ENCODE assay signal across 13 cellular contexts in genomic region chr12:11879306-11879705, GRCh38.
DNase-seq lines count a peak whose midpoint lies in the region; ATAC-seq and TF ChIP-seq lines count a peak whose summit lies in the region.
"Had no signal": no experiment of that assay in that cellular context is flagged by ENCODE, and none has a peak within 500 bp of the region (broad histone marks: within the 10 kb centered on the region; RNA-seq: fewer than 3 reads in every experiment).

No MANE protein-coding gene starts in this region.

- ATAC-seq in PC-3 (peak; percentile 25; the same call in 1 of the 2 replicates), upper lobe of left lung (ENCODE audit: low FRiP score in 2 of 2) (no peak), GM21529 (IDR thresholded peaks at IDR 0.05; ENCODE audit: unreplicated experiment) (no peak)

- TF ChIP-seq CTCF in PC-3 (conservative IDR thresholded peaks at IDR 0.05; ENCODE audit: low read depth, low read length) (no peak), colonic mucosa (IDR thresholded peaks at IDR 0.05) (no peak), upper lobe of left lung (IDR thresholded peaks at IDR 0.05) (no peak)

- BruUV-seq in PC-3 (replicated peaks; lab: Mats Ljungman, UMichigan) = no TSS peak

- H3K9me3 ChIP-seq in PC-3 (ENCODE audit: low read length) = no peaks in the 10 kb centered on the region
- no peaks in the 10 kb centered on the region for H3K9me3 ChIP-seq in colonic mucosa
- no peaks in the 10 kb centered on the region for H3K9me3 ChIP-seq in upper lobe of left lung

- DNase-seq in Daoy (ENCODE audit: low read depth) (peak; percentile 42), PC-3 (peak; percentile 38), colonic mucosa (no peak), non-pigmented ciliary epithelial cell (ENCODE audit: low read depth) (peak; percentile 47), NCI-H1092 (lab: John Stamatoyannopoulos, UW) (no peak), D341Med (ENCODE audit: low spot score) (no peak), upper lobe of left lung (no peak)
- DNase-seq: activated CD4-positive, alpha-beta T cell treated with anti-CD3 and anti-CD28 coated beads, Interleukin-2, amount 50 U/mL, for 1 hour; foreskin fibroblast; stimulated activated CD4-positive, alpha-beta T cell treated with anti-CD3 and anti-CD28 coated beads, Interleukin-15, amount 100 ng/mL, for 24 hours; substantia nigra; T-helper 9 cell had no signal

- peaks cover 62% of the 10 kb centered on the region for H3K4me1 ChIP-seq in PC-3 (ENCODE audit: insufficient read depth, low read length)
- H3K4me1 ChIP-seq in colonic mucosa = peaks cover 24% of the 10 kb centered on the region
- peaks cover 38 to 53% (median 47%) of the 10 kb centered on the region in 4 donors for H3K4me1 ChIP-seq in upper lobe of left lung

- no peaks in the 10 kb centered on the region for H3K27me3 ChIP-seq in PC-3 (ENCODE audit: low read length)
- H3K27me3 ChIP-seq in colonic mucosa = no peaks in the 10 kb centered on the region
- H3K27me3 ChIP-seq in upper lobe of left lung = no peaks in the 10 kb centered on the region

- no peaks in the 10 kb centered on the region for H4K20me1 ChIP-seq in PC-3 (ENCODE audit: low read length)

- CTCF ChIA-PET in PC-3 (lab: Charles Lee) = no interaction called here

- no peaks in the 10 kb centered on the region for H3K9me2 ChIP-seq in PC-3 (replicated peaks; ENCODE audit: low read length)

- no peak for TF ChIP-seq POLR2A in upper lobe of left lung (IDR thresholded peaks at IDR 0.05)

- peak overlapping the region; percentile 69; the same call in 1 of the 2 replicates for H3K4me2 ChIP-seq in PC-3 (ENCODE audit: low read length)

- TF ChIP-seq EP300 in upper lobe of left lung (IDR thresholded peaks at IDR 0.05) = no peak

- POLR2A ChIA-PET in PC-3 (lab: Charles Lee; ENCODE audit: unreplicated experiment) = interaction anchor here (0.6 kb wide), 1 partner anchor 230 kb away, joined by 4 read pairs; the partner anchor contains the start of gene ETV6

- 57 to 58% methylated on average over 4 of the region's 4 CpGs for WGBS in upper lobe of left lung, 2 donors

- H3K9ac ChIP-seq in PC-3 (ENCODE audit: low read length) (peak overlapping the region; percentile 39; the same call in 1 of the 2 replicates), colonic mucosa (ENCODE audit: low read depth in 2 of 2, low read length in 2 of 2) (no peak overlapping the region)

- no peak overlapping the region for H2AFZ ChIP-seq in PC-3 (ENCODE audit: low read length)

- no peak overlapping the region for H3K4me3 ChIP-seq in PC-3 (ENCODE audit: low read length)
- no peak overlapping the region for H3K4me3 ChIP-seq in colonic mucosa
- no peak overlapping the region for H3K4me3 ChIP-seq in upper lobe of left lung

- H3K79me2 ChIP-seq in PC-3 (ENCODE audit: low read length) = no peaks in the 10 kb centered on the region

- intact Hi-C loops in PC-3 (cut with micrococcal nuclease) = no loop called here
- intact Hi-C loops in colonic mucosa (cut with DNase I) = no loop called here

- H3K27ac ChIP-seq in PC-3 (ENCODE audit: low read length) (peak overlapping the region; percentile 83), colonic mucosa (peak overlapping the region; percentile 87), upper lobe of left lung (no peak overlapping the region)

- H3K36me3 ChIP-seq in PC-3 (ENCODE audit: low read depth, low read length) (no peaks in the 10 kb centered on the region), colonic mucosa (no peaks in the 10 kb centered on the region), upper lobe of left lung (peaks cover 0 to 3% (median 0%) of the 10 kb centered on the region in 4 donors)

- H3F3A ChIP-seq in PC-3 (ENCODE audit: low read length, unreplicated experiment) = no peaks in the 10 kb centered on the region

Comparison
In these comparisons a context has a peak if more than half of its experiments do, and no peak if none do; other contexts are left out.
1. DNase-seq: peak in Daoy (single experiment), PC-3 (single experiment) and non-pigmented ciliary epithelial cell (single experiment); none in colonic mucosa (single experiment), NCI-H1092 (single experiment), D341Med (single experiment) and upper lobe of left lung (0 of 2).
2. H3K27ac ChIP-seq: peak in PC-3 (single experiment) and colonic mucosa (single experiment); none in upper lobe of left lung (0 of 4).